Comparison of ENCODE assay signal across 15 cellular contexts in the genomic region with DNA sequence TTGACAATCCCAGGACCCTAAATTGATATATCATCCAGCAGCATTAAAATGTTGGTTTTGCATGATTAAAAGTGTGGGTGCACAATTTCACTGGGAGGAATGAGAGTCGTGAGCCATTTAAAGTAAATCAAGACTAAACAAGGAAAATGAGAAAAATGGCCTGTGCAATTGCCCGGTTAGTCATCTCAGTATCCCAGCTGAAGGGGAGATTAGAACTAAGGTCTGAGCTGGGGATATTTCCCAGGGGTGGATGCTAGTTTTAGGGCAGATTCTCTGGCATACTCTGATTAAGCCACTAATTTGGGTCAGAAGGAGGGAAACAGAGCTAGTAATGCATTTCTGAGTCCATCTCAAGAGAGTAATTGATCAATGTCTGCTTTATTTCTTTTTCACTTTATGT.
"Had no signal": no experiment of that assay in that cellular context is flagged by ENCODE, and none has a peak within 500 bp of the region (broad histone marks: within the 10 kb centered on the region; RNA-seq: fewer than 3 reads in every experiment).

No MANE protein-coding gene starts in this region.

- H3K4me3 ChIP-seq: lung, transverse colon, vagina had no signal

- H3K9me3 ChIP-seq: transverse colon, vagina had no signal

- DNase-seq: activated CD4-positive, alpha-beta T cell treated with anti-CD3 and anti-CD28 coated beads, Interleukin-2, amount 50 U/mL, for 1 hour; activated CD4-positive, CD25-positive, alpha-beta regulatory T cell; activated CD8-positive, alpha-beta memory T cell treated with anti-CD3 and anti-CD28 coated beads for 24 hours; activated naive CD4-positive, alpha-beta T cell treated with Interleukin-2 at 50 U/mL for 16 hours; aorta; head of caudate nucleus; immature natural killer cell; left cardiac atrium; naive B cell; stimulated activated CD4-positive, alpha-beta T cell treated with anti-CD3 and anti-CD28 coated beads, Interleukin-4, amount 100 ng/mL, for 1 hour; stimulated activated naive B cell treated with anti-CD40 and anti-IgM and Interleukin-4, amounts not matched to agents 10 μg/mL and 1 μg/mL and 100 μg/mL, for 72 hours; SW 1271; transverse colon had no signal

- H3K36me3 ChIP-seq: transverse colon, vagina had no signal

- H3K27me3 ChIP-seq: transverse colon, vagina had no signal

- H3K27ac ChIP-seq: transverse colon had no signal
